Comparison of ENCODE assay signal across 8 cellular contexts in genomic region chr14:104116544-104117340, GRCh38. TPM values are rescaled to one million over a fixed set of nuclear protein-coding genes. Genes with fewer than 3 reads are reported as not detected.
DNase-seq lines count a peak whose midpoint lies in the region; ATAC-seq and TF ChIP-seq lines count a peak whose summit lies in the region.

No MANE protein-coding gene starts in this region.

- intact Hi-C loops in activated CD8-positive, alpha-beta T cell treated with anti-CD3 and anti-CD28 coated beads for 36 hours (cut with micrococcal nuclease) = no loop called here
- intact Hi-C loops in lower lobe of right lung (cut with DNase I) = no loop called here
- intact Hi-C loops in thyroid gland (cut with DNase I) = no loop called here

- H3K9ac ChIP-seq in duodenal mucosa (ENCODE audit: low read depth in 1 of 2, low read length in 2 of 2) = peak overlapping the region; percentile 47 to 59

- POLR2A ChIA-PET in activated CD8-positive, alpha-beta T cell treated with anti-CD3 and anti-CD28 coated beads for 36 hours (lab: Charles Lee) = no interaction called here
- POLR2A ChIA-PET in activated CD8-positive, alpha-beta T cell treated with anti-CD3 and anti-CD28 coated beads, Interleukin-2, amount 10 ng/mL, durations not matched to agents 7 days and 5 days (lab: Charles Lee) = no interaction called here

- peak; percentile 10 for DNase-seq in activated CD8-positive, alpha-beta T cell treated with anti-CD3 and anti-CD28 coated beads for 36 hours
- no peak for DNase-seq in activated CD8-positive, alpha-beta T cell treated with anti-CD3 and anti-CD28 coated beads, Interleukin-2, amount 10 ng/mL, durations not matched to agents 7 days and 5 days
- peak; percentile 79 for DNase-seq in lower lobe of right lung
- peak; percentile 76 to 82 for DNase-seq in thyroid gland
- no peak for DNase-seq in activated gamma-delta T cell (lab: John Stamatoyannopoulos, UW)
- DNase-seq in NCI-H1048 (lab: John Stamatoyannopoulos, UW) = no peak

- H3K27ac Mint-ChIP-seq in activated CD8-positive, alpha-beta T cell treated with anti-CD3 and anti-CD28 coated beads for 36 hours = no peak overlapping the region
- H3K27ac Mint-ChIP-seq in activated CD8-positive, alpha-beta T cell treated with anti-CD3 and anti-CD28 coated beads, Interleukin-2, amount 10 ng/mL, durations not matched to agents 7 days and 5 days = no peak overlapping the region

- H3K27ac ChIP-seq in duodenal mucosa (ENCODE audit: low read depth, low read length) = peak overlapping the region; percentile 56
- peak overlapping the region; percentile 77 for H3K27ac ChIP-seq in lower lobe of right lung
- H3K27ac ChIP-seq in thyroid gland = peak overlapping the region; percentile 26 to 78 (median 52)

- H3K4me1 ChIP-seq in duodenal mucosa (ENCODE audit: control insufficient read depth in 1 of 2, insufficient read depth in 2 of 2, low read length in 2 of 2) (peaks cover 0 to 8% of the 10 kb centered on the region in 2 donors), lower lobe of right lung (no peaks in the 10 kb centered on the region), thyroid gland (peaks cover 10 to 15% of the 10 kb centered on the region in 2 donors)

- peaks cover 0 to 4% of the 10 kb centered on the region in 2 donors for H3K27me3 ChIP-seq in duodenal mucosa (ENCODE audit: control insufficient read depth in 1 of 2, insufficient read depth in 2 of 2, low read length in 2 of 2)
- H3K27me3 ChIP-seq in lower lobe of right lung (ENCODE audit: low read depth) = peaks cover 49% of the 10 kb centered on the region
- no peaks in the 10 kb centered on the region for H3K27me3 ChIP-seq in thyroid gland

- peak in 1 of 2 donors; percentile 42 for TF ChIP-seq POLR2A in thyroid gland (IDR thresholded peaks at IDR 0.05)

- peak overlapping the region; percentile 65 to 66 for H3K4me3 ChIP-seq in duodenal mucosa (ENCODE audit: low read depth in 1 of 2, low read length in 2 of 2)
- peak overlapping the region; percentile 60 for H3K4me3 ChIP-seq in lower lobe of right lung
- H3K4me3 ChIP-seq in thyroid gland (replicated peaks in 1 of 3) = peak overlapping the region in 2 of 3 donors; percentile 63 to 68

- TF ChIP-seq CTCF in activated CD8-positive, alpha-beta T cell treated with anti-CD3 and anti-CD28 coated beads for 36 hours (IDR thresholded peaks at IDR 0.05) = no peak
- TF ChIP-seq CTCF in lower lobe of right lung (IDR thresholded peaks at IDR 0.05) (no peak), thyroid gland (IDR thresholded peaks at IDR 0.05) (no peak)

- no peaks in the 10 kb centered on the region for H3K9me3 Mint-ChIP-seq in activated CD8-positive, alpha-beta T cell treated with anti-CD3 and anti-CD28 coated beads for 36 hours
- H3K9me3 Mint-ChIP-seq in activated CD8-positive, alpha-beta T cell treated with anti-CD3 and anti-CD28 coated beads, Interleukin-2, amount 10 ng/mL, durations not matched to agents 7 days and 5 days (ENCODE audit: insufficient read depth) = no peaks in the 10 kb centered on the region

- no peaks in the 10 kb centered on the region for H3K4me1 Mint-ChIP-seq in activated CD8-positive, alpha-beta T cell treated with anti-CD3 and anti-CD28 coated beads for 36 hours (ENCODE audit: low read depth)
- no peaks in the 10 kb centered on the region for H3K4me1 Mint-ChIP-seq in activated CD8-positive, alpha-beta T cell treated with anti-CD3 and anti-CD28 coated beads, Interleukin-2, amount 10 ng/mL, durations not matched to agents 7 days and 5 days (ENCODE audit: low read depth)

- no peaks in the 10 kb centered on the region for H3K9me3 ChIP-seq in duodenal mucosa (ENCODE audit: control insufficient read depth in 1 of 2, low read length in 2 of 2)
- H3K9me3 ChIP-seq in lower lobe of right lung = no peaks in the 10 kb centered on the region
- H3K9me3 ChIP-seq in thyroid gland = no peaks in the 10 kb centered on the region

- 2 to 20% methylated on average over 2 to 13 of the region's 91 CpGs for WGBS in thyroid gland, 2 donors

- ATAC-seq in activated CD8-positive, alpha-beta T cell treated with anti-CD3 and anti-CD28 coated beads for 36 hours = no peak
- no peak for ATAC-seq in activated CD8-positive, alpha-beta T cell treated with anti-CD3 and anti-CD28 coated beads, Interleukin-2, amount 10 ng/mL, durations not matched to agents 7 days and 5 days
- ATAC-seq in lower lobe of right lung = peak; percentile 91 to 92
- ATAC-seq in GM21447 (IDR thresholded peaks at IDR 0.05; ENCODE audit: unreplicated experiment) = no peak

- H3K36me3 ChIP-seq in duodenal mucosa (ENCODE audit: control insufficient read depth in 1 of 2, insufficient read depth in 2 of 2, low read length in 2 of 2) = no peaks in the 10 kb centered on the region
- H3K36me3 ChIP-seq in lower lobe of right lung = no peaks in the 10 kb centered on the region
- no peaks in the 10 kb centered on the region for H3K36me3 ChIP-seq in thyroid gland

- peaks cover 24% of the 10 kb centered on the region for H3K27me3 Mint-ChIP-seq in activated CD8-positive, alpha-beta T cell treated with anti-CD3 and anti-CD28 coated beads for 36 hours
- peaks cover 28% of the 10 kb centered on the region for H3K27me3 Mint-ChIP-seq in activated CD8-positive, alpha-beta T cell treated with anti-CD3 and anti-CD28 coated beads, Interleukin-2, amount 10 ng/mL, durations not matched to agents 7 days and 5 days (ENCODE audit: low read depth)

- CTCF ChIA-PET in activated CD8-positive, alpha-beta T cell treated with anti-CD3 and anti-CD28 coated beads for 36 hours (lab: Charles Lee) = no interaction called here
- CTCF ChIA-PET in activated CD8-positive, alpha-beta T cell treated with anti-CD3 and anti-CD28 coated beads, Interleukin-2, amount 10 ng/mL, durations not matched to agents 7 days and 5 days (lab: Charles Lee) = no interaction called here

- no peak overlapping the region for H3K4me3 Mint-ChIP-seq in activated CD8-positive, alpha-beta T cell treated with anti-CD3 and anti-CD28 coated beads for 36 hours
- no peak overlapping the region for H3K4me3 Mint-ChIP-seq in activated CD8-positive, alpha-beta T cell treated with anti-CD3 and anti-CD28 coated beads, Interleukin-2, amount 10 ng/mL, durations not matched to agents 7 days and 5 days

- H3K36me3 Mint-ChIP-seq in activated CD8-positive, alpha-beta T cell treated with anti-CD3 and anti-CD28 coated beads for 36 hours (ENCODE audit: low read depth) = no peaks in the 10 kb centered on the region
- H3K36me3 Mint-ChIP-seq in activated CD8-positive, alpha-beta T cell treated with anti-CD3 and anti-CD28 coated beads, Interleukin-2, amount 10 ng/mL, durations not matched to agents 7 days and 5 days (ENCODE audit: low read depth) = no peaks in the 10 kb centered on the region

RNA-seq across cellular contexts. Expression of gene KIF26A, which starts 21.6 kb away (rescaled TPM):
- total RNA-seq in activated CD8-positive, alpha-beta T cell treated with anti-CD3 and anti-CD28 coated beads for 36 hours = under 1 TPM; 0.59 to 0.65 TPM
- total RNA-seq in activated CD8-positive, alpha-beta T cell treated with anti-CD3 and anti-CD28 coated beads, Interleukin-2, amount 10 ng/mL, durations not matched to agents 7 days and 5 days = under 1 TPM; 0.26 TPM
- 4.4 TPM for total RNA-seq in lower lobe of right lung
- total RNA-seq in thyroid gland = 1 to 10 TPM; 3.3 to 6.2 (median 4.9) TPM

RNA-seq across cellular contexts. Expression of gene ASPG, which starts 31.2 kb away (rescaled TPM):
- not detected for total RNA-seq in activated CD8-positive, alpha-beta T cell treated with anti-CD3 and anti-CD28 coated beads for 36 hours
- not detected for total RNA-seq in activated CD8-positive, alpha-beta T cell treated with anti-CD3 and anti-CD28 coated beads, Interleukin-2, amount 10 ng/mL, durations not matched to agents 7 days and 5 days
- 4.6 TPM for total RNA-seq in lower lobe of right lung
- 10 to 100 TPM in 2 of 4 donors, 1 to 10 TPM in 2; 7.5 to 24.0 (median 15.2) TPM for total RNA-seq in thyroid gland

Comparison
In these comparisons a context has a peak if more than half of its experiments do, and no peak if none do; other contexts are left out.
1. DNase-seq: peak in activated CD8-positive, alpha-beta T cell treated with anti-CD3 and anti-CD28 coated beads for 36 hours (single experiment), lower lobe of right lung (single experiment) and thyroid gland (2 of 2); none in activated CD8-positive, alpha-beta T cell treated with anti-CD3 and anti-CD28 coated beads, Interleukin-2, amount 10 ng/mL, durations not matched to agents 7 days and 5 days (single experiment), activated gamma-delta T cell (single experiment) and NCI-H1048 (single experiment).
2. ATAC-seq: peak in lower lobe of right lung (2 of 2); none in activated CD8-positive, alpha-beta T cell treated with anti-CD3 and anti-CD28 coated beads for 36 hours (single experiment), activated CD8-positive, alpha-beta T cell treated with anti-CD3 and anti-CD28 coated beads, Interleukin-2, amount 10 ng/mL, durations not matched to agents 7 days and 5 days (single experiment) and GM21447 (single experiment).
3. Peak in every context shown above with its lines, with median percentiles within 50 percentile points of each other: H3K27ac ChIP-seq and H3K4me3 ChIP-seq.